ENCODE assay signal across 18 cellular contexts in the genomic region with DNA sequence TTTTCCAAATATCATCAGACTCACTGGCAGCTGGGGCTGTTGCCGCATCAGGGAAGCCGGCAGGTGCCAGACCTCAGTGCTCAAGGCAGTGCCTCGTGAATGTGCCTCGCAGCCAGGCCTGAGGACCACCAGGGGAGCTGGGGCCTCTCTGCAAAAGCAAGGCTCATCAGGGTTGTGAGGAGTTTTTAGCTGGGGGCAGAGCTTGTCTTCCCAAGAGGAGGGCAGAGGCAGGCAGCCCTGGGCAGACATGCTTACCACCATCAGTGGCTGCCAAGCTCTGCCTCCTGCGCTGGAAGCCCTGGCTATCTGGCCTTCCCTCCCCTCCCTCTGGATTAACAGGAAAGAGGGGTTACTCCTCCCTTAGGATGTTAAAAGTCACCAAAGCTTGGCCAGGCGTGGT. TPM values are rescaled to one million over a fixed set of nuclear protein-coding genes. Genes with fewer than 3 reads are reported as not detected.
DNase-seq lines count a peak whose midpoint lies in the region; ATAC-seq and TF ChIP-seq lines count a peak whose summit lies in the region.
"Had no signal": no experiment of that assay in that cellular context is flagged by ENCODE, and none has a peak within 500 bp of the region (broad histone marks: within the 10 kb centered on the region; RNA-seq: fewer than 3 reads in every experiment).

No MANE protein-coding gene starts in this region.

- ATAC-seq in left cardiac atrium, result no peak
- ATAC-seq: CD8-positive, alpha-beta T cell; HCT116; PC-3 had no signal

- H3K9ac ChIP-seq in OCI-LY3 (ENCODE audit: low read length) (peak overlapping the region; percentile 34; the same call in 1 of the 2 replicates), endodermal cell (ENCODE audit: extremely low read depth, low read length, poor library complexity, severe bottlenecking) (no peak overlapping the region), trophoblast cell (ENCODE audit: low read length) (peak overlapping the region; percentile 7)

- DNase-seq in endodermal cell, result peak; percentile 68
- no peak for DNase-seq in trophoblast cell
- no peak for DNase-seq in left cardiac atrium
- DNase-seq in pons (ENCODE audit: low spot score), result no peak
- DNase-seq in stimulated activated naive CD4-positive, alpha-beta T cell (lab: John Stamatoyannopoulos, UW), result no peak
- DNase-seq in SHP77 (lab: John Stamatoyannopoulos, UW), result no peak
- DNase-seq: CD8-positive, alpha-beta T cell; DMS79; KBM-7; NCI-H1436; NCI-H2029 treated with DMSO at 0.1 percent for 48 hours; NCI-H2171 treated with DMSO at 0.1 percent for 48 hours; NCI-H748 treated with DMSO at 0.1 percent for 48 hours; PC-3 had no signal

- 78 to 87% methylated on average over 6 of the region's 6 CpGs for WGBS in endodermal cell (ENCODE audit: insufficient coverage in 1 of 2, insufficient read length in 1 of 2), 2 experiments
- WGBS in trophoblast cell (ENCODE audit: extremely low coverage, insufficient coverage, insufficient read length), result no CpG with 5 or more reads among the region's 6 CpGs

- no peak overlapping the region for H3K23ac ChIP-seq in trophoblast cell (ENCODE audit: low read length)

- no peak overlapping the region for H4K12ac ChIP-seq in trophoblast cell (ENCODE audit: low read depth, low read length)

- H3K27me3 ChIP-seq in OCI-LY3 (ENCODE audit: low read depth, low read length) (no peaks in the 10 kb centered on the region), endodermal cell (ENCODE audit: control insufficient read depth, insufficient read depth, low read length, poor library complexity, severe bottlenecking) (no peaks in the 10 kb centered on the region), trophoblast cell (ENCODE audit: insufficient read depth, low read length) (no peaks in the 10 kb centered on the region)

- peaks cover 47% of the 10 kb centered on the region for H3K4me1 ChIP-seq in OCI-LY3 (ENCODE audit: low read length)
- H3K4me1 ChIP-seq in endodermal cell (ENCODE audit: control insufficient read depth, insufficient read depth, low read length), result no peaks in the 10 kb centered on the region
- no peaks in the 10 kb centered on the region for H3K4me1 ChIP-seq in trophoblast cell (ENCODE audit: control insufficient read depth in 1 of 2, insufficient read depth in 2 of 2, low read length in 2 of 2)

- no peaks in the 10 kb centered on the region for H3K9me3 Mint-ChIP-seq in endodermal cell
- H3K9me3 Mint-ChIP-seq: CD8-positive, alpha-beta T cell had no signal

- H3K27me3 Mint-ChIP-seq in endodermal cell (ENCODE audit: insufficient read depth), result no peaks in the 10 kb centered on the region

- H3K4me3 ChIP-seq in OCI-LY3 (ENCODE audit: low read length) (peak overlapping the region; percentile 12; the same call in 1 of the 2 replicates), endodermal cell (ENCODE audit: low read length) (no peak overlapping the region), trophoblast cell (ENCODE audit: low read depth, low read length) (no peak overlapping the region)
- H3K4me3 ChIP-seq: SJCRH30 had no signal

- H4K91ac ChIP-seq in trophoblast cell (ENCODE audit: low read depth, low read length), result no peak overlapping the region

- TF ChIP-seq CTCF in OCI-LY3 (IDR thresholded peaks at IDR 0.05; ENCODE audit: low read depth, low read length) (no peak), endodermal cell (conservative IDR thresholded peaks at IDR 0.05) (no peak)

- H3K27ac ChIP-seq in OCI-LY3 (ENCODE audit: low read length) (peak overlapping the region; percentile 56), endodermal cell (ENCODE audit: low read depth, low read length) (no peak overlapping the region), trophoblast cell (ENCODE audit: low read depth, low read length) (no peak overlapping the region)
- H3K27ac ChIP-seq: RWPE1, SJCRH30 had no signal

- H3K36me3 Mint-ChIP-seq in endodermal cell (ENCODE audit: low read depth), result peaks cover 10% of the 10 kb centered on the region
- H3K36me3 Mint-ChIP-seq: CD8-positive, alpha-beta T cell had no signal

- no peak overlapping the region for H3K14ac ChIP-seq in trophoblast cell (ENCODE audit: low read length)

- H4K20me1 ChIP-seq in OCI-LY3 (ENCODE audit: insufficient read depth, low read length), result no peaks in the 10 kb centered on the region

- H3K4me1 Mint-ChIP-seq in endodermal cell, result no peaks in the 10 kb centered on the region

- H3K4me2 ChIP-seq in OCI-LY3 (ENCODE audit: low read length) (peak overlapping the region; percentile 44), trophoblast cell (ENCODE audit: low read length) (no peak overlapping the region)

- H3K9me3 ChIP-seq in OCI-LY3 (ENCODE audit: insufficient read depth, low read length) (no peaks in the 10 kb centered on the region), endodermal cell (ENCODE audit: control insufficient read depth, low read length) (no peaks in the 10 kb centered on the region), trophoblast cell (ENCODE audit: insufficient read depth, low read depth, low read length) (no peaks in the 10 kb centered on the region)
- H3K9me3 ChIP-seq: SJCRH30 had no signal

- H2BK5ac ChIP-seq in trophoblast cell (ENCODE audit: low read depth, low read length, poor library complexity), result no peak overlapping the region

- no peak overlapping the region for H3K18ac ChIP-seq in trophoblast cell (ENCODE audit: low read length)

- H2AFZ ChIP-seq in OCI-LY3 (ENCODE audit: low read depth, low read length) (peak overlapping the region; percentile 30; the same call in 1 of the 2 replicates), trophoblast cell (ENCODE audit: insufficient read depth, low read length, poor library complexity) (no peak overlapping the region)

- no peak overlapping the region for H3K4me3 Mint-ChIP-seq in endodermal cell
- H3K4me3 Mint-ChIP-seq: CD8-positive, alpha-beta T cell had no signal

- no peaks in the 10 kb centered on the region for H3K79me1 ChIP-seq in trophoblast cell (ENCODE audit: low read length)

- no peak overlapping the region for H3K27ac Mint-ChIP-seq in endodermal cell
- H3K27ac Mint-ChIP-seq: CD8-positive, alpha-beta T cell had no signal

- H2BK12ac ChIP-seq in trophoblast cell (ENCODE audit: low read length), result no peak overlapping the region

- H4K8ac ChIP-seq in trophoblast cell (ENCODE audit: low read depth, low read length), result no peak overlapping the region

- no peaks in the 10 kb centered on the region for H3K36me3 ChIP-seq in OCI-LY3 (replicated peaks; ENCODE audit: low read depth, low read length)
- no peaks in the 10 kb centered on the region for H3K36me3 ChIP-seq in endodermal cell (ENCODE audit: control insufficient read depth, insufficient read depth, low read length)
- no peaks in the 10 kb centered on the region for H3K36me3 ChIP-seq in trophoblast cell (ENCODE audit: control insufficient read depth in 1 of 2, insufficient read depth in 2 of 2, low read length in 2 of 2)
- H3K36me3 ChIP-seq: SJCRH30 had no signal

- no peak overlapping the region for H2BK120ac ChIP-seq in trophoblast cell (ENCODE audit: insufficient read depth, low read length, poor library complexity)

- intact Hi-C loops in left cardiac atrium (cut with DNase I), result no loop called here

- no peak overlapping the region for H3K4ac ChIP-seq in trophoblast cell (ENCODE audit: low read depth, low read length)

- no peaks in the 10 kb centered on the region for H3K79me2 ChIP-seq in OCI-LY3 (ENCODE audit: low read length)
- H3K79me2 ChIP-seq in trophoblast cell (ENCODE audit: control insufficient read depth, insufficient read depth, low read length, poor library complexity), result no peaks in the 10 kb centered on the region

- H2AK5ac ChIP-seq in trophoblast cell (ENCODE audit: low read length), result no peak overlapping the region

RNA-seq across cellular contexts. Expression of gene TBC1D9B, which starts 8.8 kb away (rescaled TPM):
- total RNA-seq in endodermal cell (100 to 1,000 TPM; 118 to 127 TPM), left cardiac atrium (10 to 100 TPM; 43.5 to 53.5 TPM)
- 74.4 TPM for polyA plus RNA-seq in endodermal cell (2013, experiment 1 of 2)
- 68.1 TPM for polyA plus RNA-seq in endodermal cell (2013, experiment 2 of 2)
- polyA plus RNA-seq in trophoblast cell (2013), result 47.8 and 49.1 TPM in 2 replicates

RNA-seq across cellular contexts. Expression of gene MRNIP, which starts 57.9 kb away (rescaled TPM):
- total RNA-seq in endodermal cell, result 10 to 100 TPM; 45.8 to 55.3 TPM
- 34.7 TPM for polyA plus RNA-seq in endodermal cell (2013, experiment 1 of 2)
- polyA plus RNA-seq in endodermal cell (2013, experiment 2 of 2), result 32.0 TPM
- polyA plus RNA-seq in trophoblast cell (2013), result 11.5 and 11.6 TPM in 2 replicates
- 10 to 100 TPM; 11.1 to 12.7 TPM for total RNA-seq in left cardiac atrium
